16 cellular contexts compared by ENCODE assay signal in genomic region chr11:83545911-83546310, GRCh38.
DNase-seq lines count a peak whose midpoint lies in the region; ATAC-seq and TF ChIP-seq lines count a peak whose summit lies in the region.
"Had no signal": no experiment of that assay in that cellular context is flagged by ENCODE, and none has a peak within 500 bp of the region (broad histone marks: within the 10 kb centered on the region; RNA-seq: fewer than 3 reads in every experiment).

No MANE protein-coding gene starts in this region.

- intact Hi-C loops in posterior cingulate gyrus (cut with DNase I) = no loop called here
- intact Hi-C loops in prostate gland (cut with DNase I) = no loop called here

- no peak overlapping the region for H3K4me3 ChIP-seq in prostate gland
- H3K4me3 ChIP-seq: BLaER1 had no signal

- 75% methylated on average over 2 of the region's 2 CpGs for WGBS in prostate gland

- H3K36me3 Mint-ChIP-seq in activated naive CD4-positive, alpha-beta T cell treated with anti-CD3 and anti-CD28 coated beads, Interleukin-2, amount 10 ng/mL, durations not matched to agents 7 days and 5 days = no peaks in the 10 kb centered on the region
- H3K36me3 Mint-ChIP-seq: CD4-positive, alpha-beta memory T cell had no signal

- H3K27me3 ChIP-seq in prostate gland (replicated peaks; ENCODE audit: insufficient read depth) = no peaks in the 10 kb centered on the region
- H3K27me3 ChIP-seq: BLaER1 had no signal

- H3K4me1 ChIP-seq in prostate gland (replicated peaks) = no peaks in the 10 kb centered on the region
- H3K4me1 ChIP-seq: BLaER1 had no signal

- CTCF ChIA-PET in activated naive CD4-positive, alpha-beta T cell treated with anti-CD3 and anti-CD28 coated beads, Interleukin-2, amount 10 ng/mL, durations not matched to agents 7 days and 5 days (lab: Charles Lee) = no interaction called here

- H3K9me3 Mint-ChIP-seq in activated naive CD4-positive, alpha-beta T cell treated with anti-CD3 and anti-CD28 coated beads, Interleukin-2, amount 10 ng/mL, durations not matched to agents 7 days and 5 days = no peaks in the 10 kb centered on the region

- no peaks in the 10 kb centered on the region for H3K4me1 Mint-ChIP-seq in activated naive CD4-positive, alpha-beta T cell treated with anti-CD3 and anti-CD28 coated beads, Interleukin-2, amount 10 ng/mL, durations not matched to agents 7 days and 5 days
- H3K4me1 Mint-ChIP-seq: CD4-positive, alpha-beta memory T cell had no signal

- no peaks in the 10 kb centered on the region for H3K27me3 Mint-ChIP-seq in activated naive CD4-positive, alpha-beta T cell treated with anti-CD3 and anti-CD28 coated beads, Interleukin-2, amount 10 ng/mL, durations not matched to agents 7 days and 5 days

- H3K36me3 ChIP-seq in prostate gland = no peaks in the 10 kb centered on the region
- H3K36me3 ChIP-seq: BLaER1 had no signal

- no peak for TF ChIP-seq CTCF in prostate gland (IDR thresholded peaks at IDR 0.05)

- no peak overlapping the region for H3K27ac Mint-ChIP-seq in activated naive CD4-positive, alpha-beta T cell treated with anti-CD3 and anti-CD28 coated beads, Interleukin-2, amount 10 ng/mL, durations not matched to agents 7 days and 5 days
- H3K27ac Mint-ChIP-seq: CD4-positive, alpha-beta memory T cell had no signal

- DNase-seq in NCI-H1417 (lab: John Stamatoyannopoulos, UW) (peak in 2 of 3 experiments; percentile 59 to 60), NCI-H1417 treated with DMSO at 0.1 percent for 48 hours (lab: John Stamatoyannopoulos, UW) (no peak), NCI-H345 (lab: John Stamatoyannopoulos, UW) (peak; percentile 67), globus pallidus (ENCODE audit: low spot score) (peak; percentile 44), posterior cingulate gyrus (peak in 6 of 10 donors; percentile 28 to 80 (median 36)), prostate gland (ENCODE audit: low spot score) (no peak)
- DNase-seq in activated naive CD4-positive, alpha-beta T cell treated with anti-CD3 and anti-CD28 coated beads, Interleukin-2, amount 10 ng/mL, durations not matched to agents 7 days and 5 days = no peak
- DNase-seq: CD4-positive, alpha-beta memory T cell; DMS79 treated with DMSO at 0.1 percent for 48 hours; MM.1S; NCI-H146; NCI-H2081 treated with DMSO at 0.1 percent for 48 hours; NCI-H524 treated with DMSO at 0.1 percent for 48 hours had no signal

- no peak for TF ChIP-seq POLR2A in prostate gland (IDR thresholded peaks at IDR 0.05)

- no peak overlapping the region for H3K27ac ChIP-seq in prostate gland
- H3K27ac ChIP-seq: BLaER1 had no signal

- ATAC-seq in HG02885 (IDR thresholded peaks at IDR 0.05; ENCODE audit: poor library complexity, unreplicated experiment) = no peak
- ATAC-seq: Right ventricle myocardium inferior had no signal

- no peaks in the 10 kb centered on the region for H3K9me3 ChIP-seq in prostate gland
- H3K9me3 ChIP-seq: BLaER1 had no signal

- no peak overlapping the region for H3K4me3 Mint-ChIP-seq in activated naive CD4-positive, alpha-beta T cell treated with anti-CD3 and anti-CD28 coated beads, Interleukin-2, amount 10 ng/mL, durations not matched to agents 7 days and 5 days
- H3K4me3 Mint-ChIP-seq: CD4-positive, alpha-beta memory T cell had no signal

Comparison
In these comparisons a context has a peak if more than half of its experiments do, and no peak if none do; other contexts are left out.
1. DNase-seq: peak in NCI-H1417 (2 of 3), NCI-H345 (single experiment), globus pallidus (single experiment) and posterior cingulate gyrus (6 of 10); none in NCI-H1417 treated with DMSO at 0.1 percent for 48 hours (single experiment), prostate gland (single experiment) and activated naive CD4-positive, alpha-beta T cell treated with anti-CD3 and anti-CD28 coated beads, Interleukin-2, amount 10 ng/mL, durations not matched to agents 7 days and 5 days (single experiment).